ENCODE assay signal across 25 cellular contexts in the genomic region with DNA sequence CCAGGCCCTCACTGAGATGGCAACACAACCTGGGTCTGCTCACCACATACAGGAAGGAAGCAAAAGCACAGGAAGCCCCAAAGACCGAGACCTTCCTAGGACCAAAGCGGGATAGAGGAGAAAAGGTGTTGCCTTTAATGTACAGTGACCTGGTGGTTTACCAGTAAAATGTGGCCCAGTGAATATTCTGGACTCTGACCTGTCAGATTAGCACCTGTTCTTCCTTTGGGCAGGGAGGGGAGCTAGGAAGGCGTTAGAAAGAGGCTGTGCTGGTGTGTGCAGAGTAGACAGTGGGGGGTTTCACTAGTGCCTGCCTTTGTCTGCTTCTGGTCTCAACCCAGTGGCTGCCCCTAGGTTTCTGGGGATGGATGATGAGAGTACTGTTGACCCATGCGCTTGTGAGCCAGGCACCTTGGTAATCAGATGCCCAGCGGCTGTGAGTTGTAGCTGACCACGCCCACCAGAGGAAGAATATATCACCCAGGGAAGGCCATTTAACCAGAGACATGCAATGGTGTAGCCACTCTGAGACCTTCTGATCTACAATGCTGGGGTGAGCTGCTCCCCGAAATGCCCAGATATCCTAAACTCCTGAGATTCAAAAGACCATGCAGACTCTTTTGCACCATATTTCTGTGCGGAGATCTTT.
"Had no signal": no experiment of that assay in that cellular context is flagged by ENCODE, and none has a peak within 500 bp of the region (broad histone marks: within the 10 kb centered on the region; RNA-seq: fewer than 3 reads in every experiment).

No MANE protein-coding gene starts in this region.

- H3K4me1 Mint-ChIP-seq: activated B cell treated with CpG ODN at 0.5 μM for 24 hours; activated CD4-positive, alpha-beta T cell treated with anti-CD3 and anti-CD28 coated beads, Interleukin-2, amount 10 ng/mL, durations not matched to agents 24 days and 14 days; activated naive CD4-positive, alpha-beta T cell treated with anti-CD3 and anti-CD28 coated beads, Interleukin-2, amount 10 ng/mL, durations not matched to agents 7 days and 5 days had no signal

- H3K4me3 ChIP-seq: adrenal gland, MG63 had no signal

- H3K9me3 ChIP-seq: MG63 had no signal

- H3K27ac ChIP-seq: adrenal gland had no signal

- H3K27me3 Mint-ChIP-seq: activated T-helper 17 cell treated with anti-CD3 and anti-CD28 coated beads, Interleukin-2, amount 50 U/mL, for 72 hours had no signal

- H3K4me1 ChIP-seq: adrenal gland had no signal

- H3K27ac Mint-ChIP-seq: activated B cell treated with CpG ODN at 0.5 μM for 24 hours; activated CD4-positive, alpha-beta memory T cell treated with anti-CD3 and anti-CD28 coated beads for 36 hours; activated CD4-positive, alpha-beta T cell treated with anti-CD3 and anti-CD28 coated beads, Interleukin-2, amount 10 ng/mL, durations not matched to agents 24 days and 14 days; activated naive CD4-positive, alpha-beta T cell treated with anti-CD3 and anti-CD28 coated beads, Interleukin-2, amount 10 ng/mL, durations not matched to agents 7 days and 5 days; activated naive CD8-positive, alpha-beta T cell treated with anti-CD3 and anti-CD28 coated beads, Interleukin-2, amount 10 ng/mL, durations not matched to agents 7 days and 5 days; activated T-helper 17 cell treated with anti-CD3 and anti-CD28 coated beads, Interleukin-2, amount 50 U/mL, for 72 hours had no signal

- DNase-seq: activated B cell treated with CpG ODN at 0.5 μM for 24 hours; activated CD4-positive, alpha-beta memory T cell treated with anti-CD3 and anti-CD28 coated beads for 36 hours; activated CD4-positive, alpha-beta T cell treated with anti-CD3 and anti-CD28 coated beads for 1 hour; activated CD4-positive, alpha-beta T cell treated with anti-CD3 and anti-CD28 coated beads, Interleukin-2, amount 10 ng/mL, durations not matched to agents 24 days and 14 days; activated CD8-positive, alpha-beta memory T cell treated with anti-CD3 and anti-CD28 coated beads for 24 hours; activated gamma-delta T cell; activated naive CD4-positive, alpha-beta T cell treated with anti-CD3 and anti-CD28 coated beads, Interleukin-2, amount 10 ng/mL, durations not matched to agents 7 days and 5 days; activated naive CD8-positive, alpha-beta T cell treated with anti-CD3 and anti-CD28 coated beads, Interleukin-2, amount 10 ng/mL, durations not matched to agents 7 days and 5 days; activated T-cell treated with anti-CD3 and anti-CD28 coated beads, Interleukin-2, amount 50 U/mL, for 48 hours; adrenal gland; anterior cingulate cortex; MG63; MV-4-11; NCI-H1417 treated with DMSO at 0.1 percent for 48 hours; NCI-H2107; NCI-H345; NCI-H510A; NCI-H526 treated with DMSO at 0.1 percent for 48 hours; PC-3; SHP77 treated with DMSO at 0.1 percent for 48 hours; T-cell; T-helper 2 cell; T1000 had no signal

- FAIRE-seq: TTC549 had no signal

- H3K27me3 ChIP-seq: adrenal gland, MG63 had no signal

- H3K36me3 ChIP-seq: adrenal gland, MG63 had no signal

- ATAC-seq: activated T-helper 17 cell treated with anti-CD3 and anti-CD28 coated beads, Interleukin-2, amount 50 U/mL, for 72 hours; PC-3; T-cell had no signal

- H3K36me3 Mint-ChIP-seq: activated CD4-positive, alpha-beta memory T cell treated with anti-CD3 and anti-CD28 coated beads for 36 hours; activated naive CD4-positive, alpha-beta T cell treated with anti-CD3 and anti-CD28 coated beads, Interleukin-2, amount 10 ng/mL, durations not matched to agents 7 days and 5 days; activated naive CD8-positive, alpha-beta T cell treated with anti-CD3 and anti-CD28 coated beads, Interleukin-2, amount 10 ng/mL, durations not matched to agents 7 days and 5 days; T-cell had no signal

- H3K9me3 Mint-ChIP-seq: activated CD4-positive, alpha-beta T cell treated with anti-CD3 and anti-CD28 coated beads, Interleukin-2, amount 10 ng/mL, durations not matched to agents 24 days and 14 days had no signal

- H3K4me3 Mint-ChIP-seq: activated B cell treated with CpG ODN at 0.5 μM for 24 hours; activated CD4-positive, alpha-beta memory T cell treated with anti-CD3 and anti-CD28 coated beads for 36 hours; activated CD4-positive, alpha-beta T cell treated with anti-CD3 and anti-CD28 coated beads, Interleukin-2, amount 10 ng/mL, durations not matched to agents 24 days and 14 days; activated naive CD4-positive, alpha-beta T cell treated with anti-CD3 and anti-CD28 coated beads, Interleukin-2, amount 10 ng/mL, durations not matched to agents 7 days and 5 days; activated naive CD8-positive, alpha-beta T cell treated with anti-CD3 and anti-CD28 coated beads, Interleukin-2, amount 10 ng/mL, durations not matched to agents 7 days and 5 days; activated T-helper 17 cell treated with anti-CD3 and anti-CD28 coated beads, Interleukin-2, amount 50 U/mL, for 72 hours; T-cell had no signal
